ENCODE assay signal across 13 cellular contexts in the genomic region with DNA sequence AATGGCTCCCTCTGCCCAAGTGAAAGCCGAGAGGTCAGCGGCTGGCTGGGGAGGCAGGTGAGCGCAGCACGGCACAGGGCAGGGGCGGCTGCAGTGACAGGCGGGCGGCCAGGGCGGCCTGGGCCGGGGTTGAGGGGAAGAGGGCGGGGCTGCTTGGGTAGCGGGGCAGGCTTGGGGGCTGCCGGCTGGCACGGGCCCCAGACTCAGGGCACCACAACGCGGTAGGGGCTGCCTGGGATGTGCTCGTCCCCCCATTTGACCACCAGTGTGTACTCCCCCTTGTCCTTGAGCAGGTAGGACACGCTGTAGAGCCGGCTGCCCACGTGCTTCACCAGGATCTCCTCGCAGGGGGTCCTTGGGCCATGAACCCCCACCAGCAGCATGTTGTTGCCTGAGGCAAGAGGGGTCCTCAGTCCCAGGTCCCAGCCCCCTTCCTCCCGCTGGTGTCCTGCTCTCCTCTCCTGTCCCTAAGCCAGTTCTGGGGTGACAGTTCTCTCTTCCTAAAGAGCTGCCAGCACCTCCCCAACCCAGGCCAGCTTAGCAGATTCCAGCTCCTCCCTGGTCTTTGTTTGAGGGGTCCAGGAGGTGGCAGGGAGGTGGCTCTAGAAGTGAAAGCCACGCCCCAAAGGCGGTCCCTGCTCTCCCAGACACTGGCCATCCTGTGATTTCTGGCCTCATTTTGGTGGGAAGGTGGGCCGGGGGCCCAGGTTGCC. TPM values are rescaled to one million over a fixed set of nuclear protein-coding genes. Genes with fewer than 3 reads are reported as not detected.
DNase-seq lines count a peak whose midpoint lies in the region; ATAC-seq and TF ChIP-seq lines count a peak whose summit lies in the region.
"Had no signal": no experiment of that assay in that cellular context is flagged by ENCODE, and none has a peak within 500 bp of the region (broad histone marks: within the 10 kb centered on the region; RNA-seq: fewer than 3 reads in every experiment).

No MANE protein-coding gene starts in this region.

- H3K36me3 Mint-ChIP-seq in activated naive CD4-positive, alpha-beta T cell treated with anti-CD3 and anti-CD28 coated beads, Interleukin-2, amount 50 U/mL, for 72 hours: no peaks in the 10 kb centered on the region
- H3K36me3 Mint-ChIP-seq in activated naive CD4-positive, alpha-beta T cell treated with anti-CD3 and anti-CD28 coated beads for 36 hours (ENCODE audit: low read depth): peaks cover 6% of the 10 kb centered on the region

- H3K36me3 ChIP-seq in PC-9 (ENCODE audit: low read depth) (no peaks in the 10 kb centered on the region), stomach smooth muscle (ENCODE audit: control insufficient read depth in 2 of 2, insufficient read depth in 2 of 2, low read length in 2 of 2) (peaks cover 34 to 44% of the 10 kb centered on the region in 2 donors)

- CTCF ChIA-PET in activated naive CD4-positive, alpha-beta T cell treated with anti-CD3 and anti-CD28 coated beads for 36 hours (lab: Charles Lee): interaction anchor here (1.0 to 1.6 kb wide), 2 partner anchors 25 to 27 kb away, joined by 3 read pairs; no protein-coding TSS in a partner anchor
- CTCF ChIA-PET in PC-9 (lab: Charles Lee): no interaction called here

- H3K27me3 ChIP-seq in PC-9 (ENCODE audit: insufficient read depth, low read depth) (no peaks in the 10 kb centered on the region), stomach smooth muscle (ENCODE audit: control insufficient read depth in 1 of 2, insufficient read depth in 2 of 2, low read length in 2 of 2) (peaks cover 0 to 2% of the 10 kb centered on the region in 2 donors)
- H3K27me3 ChIP-seq: testis had no signal

- no peak overlapping the region for H3K4me3 Mint-ChIP-seq in activated naive CD4-positive, alpha-beta T cell treated with anti-CD3 and anti-CD28 coated beads for 36 hours

- TF ChIP-seq CTCF in PC-9 (conservative IDR thresholded peaks at IDR 0.05): no peak

- H3K9me3 ChIP-seq in PC-9 (ENCODE audit: insufficient read depth, low read depth): no peaks in the 10 kb centered on the region
- no peaks in the 10 kb centered on the region for H3K9me3 ChIP-seq in stomach smooth muscle (ENCODE audit: control insufficient read depth in 2 of 2, low read length in 2 of 2)
- H3K9me3 ChIP-seq: testis had no signal

- H3K4me1 ChIP-seq in PC-9 (replicated peaks; ENCODE audit: insufficient read depth) (no peaks in the 10 kb centered on the region), stomach smooth muscle (ENCODE audit: control insufficient read depth, insufficient read depth, low read length) (peaks cover 3% of the 10 kb centered on the region)
- H3K4me1 ChIP-seq: testis had no signal

- POLR2A ChIA-PET in PC-9 (lab: Charles Lee; ENCODE audit: unreplicated experiment): interaction anchor here (0.5 to 1.0 kb wide), 4 partner anchors 22 to 64 kb away, joined by 3 to 12 read pairs (median 7); no protein-coding TSS in a partner anchor

- peaks cover 14% of the 10 kb centered on the region for H3F3A ChIP-seq in PC-9 (ENCODE audit: insufficient read depth, low read depth)

- H2AFZ ChIP-seq in PC-9: no peak overlapping the region

- H3K9me3 Mint-ChIP-seq in activated naive CD4-positive, alpha-beta T cell treated with anti-CD3 and anti-CD28 coated beads, Interleukin-2, amount 50 U/mL, for 72 hours: no peaks in the 10 kb centered on the region
- no peaks in the 10 kb centered on the region for H3K9me3 Mint-ChIP-seq in activated naive CD4-positive, alpha-beta T cell treated with anti-CD3 and anti-CD28 coated beads for 36 hours

- no peak overlapping the region for H3K4me2 ChIP-seq in PC-9

- intact Hi-C loops in activated naive CD4-positive, alpha-beta T cell treated with anti-CD3 and anti-CD28 coated beads for 36 hours (cut with micrococcal nuclease): no loop called here
- intact Hi-C loops in PC-9 (cut with micrococcal nuclease; ENCODE audit: unreplicated experiment): no loop called here
- intact Hi-C loops in left ventricle myocardium superior (cut with micrococcal nuclease): no loop called here

- H3K27me3 Mint-ChIP-seq in activated naive CD4-positive, alpha-beta T cell treated with anti-CD3 and anti-CD28 coated beads for 36 hours (ENCODE audit: low read depth): no peaks in the 10 kb centered on the region

- peaks cover 19% of the 10 kb centered on the region for H3K4me1 Mint-ChIP-seq in activated naive CD4-positive, alpha-beta T cell treated with anti-CD3 and anti-CD28 coated beads for 36 hours (ENCODE audit: low read depth)

- TSS peak; percentile 34 for BruUV-seq in PC-9 (replicated peaks; lab: Mats Ljungman, UMichigan)

- H3K79me2 ChIP-seq in PC-9 (ENCODE audit: low read depth): no peaks in the 10 kb centered on the region

- H3K27ac ChIP-seq in PC-9: no peak overlapping the region
- H3K27ac ChIP-seq in stomach smooth muscle (ENCODE audit: low read length): peak overlapping the region; percentile 53
- H3K27ac ChIP-seq: testis, VCaP had no signal

- H3K9me2 ChIP-seq in PC-9 (ENCODE audit: insufficient read depth): no peaks in the 10 kb centered on the region

- no peak for DNase-seq in activated naive CD4-positive, alpha-beta T cell treated with anti-CD3 and anti-CD28 coated beads, Interleukin-2, amount 50 U/mL, for 72 hours (ENCODE audit: low spot score in 2 of 2)
- no peak for DNase-seq in activated naive CD4-positive, alpha-beta T cell treated with anti-CD3 and anti-CD28 coated beads for 36 hours
- peak in 1 of 2 experiments; percentile 10 for DNase-seq in PC-9
- DNase-seq in left ventricle myocardium superior: peak; percentile 29
- no peak for DNase-seq in NCI-H2029 (lab: John Stamatoyannopoulos, UW)
- no peak for DNase-seq in glomerular visceral epithelial cell (ENCODE audit: extremely low spot score)
- DNase-seq: activated naive CD4-positive, alpha-beta T cell treated with Interleukin-2 at 50 U/mL for 16 hours; dermis blood vessel endothelial cell; foreskin melanocyte; testis had no signal

- no peak for ATAC-seq in activated naive CD4-positive, alpha-beta T cell treated with anti-CD3 and anti-CD28 coated beads, Interleukin-2, amount 50 U/mL, for 72 hours
- ATAC-seq in left ventricle myocardium superior: no peak
- ATAC-seq in GM18909 (IDR thresholded peaks at IDR 0.05; ENCODE audit: poor library complexity, unreplicated experiment): no peak

- H3K27ac Mint-ChIP-seq in activated naive CD4-positive, alpha-beta T cell treated with anti-CD3 and anti-CD28 coated beads, Interleukin-2, amount 50 U/mL, for 72 hours: peak overlapping the region; percentile 29 to 79
- H3K27ac Mint-ChIP-seq in activated naive CD4-positive, alpha-beta T cell treated with anti-CD3 and anti-CD28 coated beads for 36 hours: no peak overlapping the region

- no peak overlapping the region for H3K4me3 ChIP-seq in PC-9
- no peak overlapping the region for H3K4me3 ChIP-seq in stomach smooth muscle (ENCODE audit: low read length in 2 of 2)
- H3K4me3 ChIP-seq: testis had no signal

- H4K20me1 ChIP-seq in PC-9 (ENCODE audit: insufficient read depth): no peaks in the 10 kb centered on the region

- H3K9ac ChIP-seq in stomach smooth muscle (ENCODE audit: low read length in 2 of 2): no peak overlapping the region

RNA-seq across cellular contexts. Expression of a gene that starts 25.6 kb away (rescaled TPM):
- total RNA-seq in activated naive CD4-positive, alpha-beta T cell treated with anti-CD3 and anti-CD28 coated beads, Interleukin-2, amount 50 U/mL, for 72 hours: 100 to 1,000 TPM; 690 to 932 TPM
- total RNA-seq in activated naive CD4-positive, alpha-beta T cell treated with anti-CD3 and anti-CD28 coated beads for 36 hours: 100 to 1,000 TPM; 398 to 404 TPM
- 1,841 and 2,308 TPM in 2 replicates for total RNA-seq in PC-9 (2021)
- 228 TPM for total RNA-seq in left ventricle myocardium superior

RNA-seq across cellular contexts. Expression of a gene that starts 30.3 kb away (rescaled TPM):
- 10 to 100 TPM; 79.3 to 83.0 TPM for total RNA-seq in activated naive CD4-positive, alpha-beta T cell treated with anti-CD3 and anti-CD28 coated beads, Interleukin-2, amount 50 U/mL, for 72 hours
- total RNA-seq in activated naive CD4-positive, alpha-beta T cell treated with anti-CD3 and anti-CD28 coated beads for 36 hours: 10 to 100 TPM; 62.7 to 70.0 TPM
- total RNA-seq in PC-9 (2021) (132 and 164 TPM in 2 replicates), left ventricle myocardium superior (51.3 TPM)

RNA-seq across cellular contexts. Expression of a gene that starts 49.4 kb away (rescaled TPM):
- 1,000 to 10,000 TPM; 1,357 to 2,520 TPM for total RNA-seq in activated naive CD4-positive, alpha-beta T cell treated with anti-CD3 and anti-CD28 coated beads, Interleukin-2, amount 50 U/mL, for 72 hours
- total RNA-seq in activated naive CD4-positive, alpha-beta T cell treated with anti-CD3 and anti-CD28 coated beads for 36 hours: 1,000 to 10,000 TPM; 3,331 to 3,466 TPM
- total RNA-seq in PC-9 (2021) (3,447 and 3,685 TPM in 2 replicates), left ventricle myocardium superior (1,898 TPM)

RNA-seq across cellular contexts. Expression of a gene that starts 53.2 kb away (rescaled TPM):
- total RNA-seq in activated naive CD4-positive, alpha-beta T cell treated with anti-CD3 and anti-CD28 coated beads, Interleukin-2, amount 50 U/mL, for 72 hours: under 1 TPM; 0.48 to 0.56 TPM
- not detected for total RNA-seq in activated naive CD4-positive, alpha-beta T cell treated with anti-CD3 and anti-CD28 coated beads for 36 hours
- total RNA-seq in PC-9 (2021): not detected in 2 replicates
- 18.0 TPM for total RNA-seq in left ventricle myocardium superior
- total RNA-seq: dermis blood vessel endothelial cell had no signal

RNA-seq across cellular contexts. Expression of a gene that starts 53.9 kb away (rescaled TPM):
- not detected for total RNA-seq in activated naive CD4-positive, alpha-beta T cell treated with anti-CD3 and anti-CD28 coated beads, Interleukin-2, amount 50 U/mL, for 72 hours
- total RNA-seq in activated naive CD4-positive, alpha-beta T cell treated with anti-CD3 and anti-CD28 coated beads for 36 hours: not detected
- not detected in 2 replicates for total RNA-seq in PC-9 (2021)
- not detected for total RNA-seq in left ventricle myocardium superior
- total RNA-seq: dermis blood vessel endothelial cell had no signal
